In genomic region chr16:30893082-30893743, GRCh38 we compare ENCODE assay signal across 1 cellular context.
TF ChIP-seq lines count a peak whose summit lies in the region.

No MANE protein-coding gene starts in this region.

TF ChIP-seq in HEK293, 187 proteins besides CTCF, POLR2A, EP300 and RAD21 (continued from another document):
- no peak for TF ChIP-seq ZNF341 (tag by site-specific recombination; IDR thresholded peaks at IDR 0.05; ENCODE audit: low read depth)
- no peak for TF ChIP-seq ZNF777 (tag by site-specific recombination; IDR thresholded peaks at IDR 0.05; ENCODE audit: borderline replicate concordance)
- TF ChIP-seq ZNF785 (tag by site-specific recombination; IDR thresholded peaks at IDR 0.05) = no peak
- TF ChIP-seq HIC1 (tag by site-specific recombination; IDR thresholded peaks at IDR 0.05) = no peak
- TF ChIP-seq TRIM28 (IDR thresholded peaks at IDR 0.05; ENCODE audit: borderline replicate concordance, low read length) = no peak
